Comparison of ENCODE assay signal across 8 cellular contexts in the genomic region with DNA sequence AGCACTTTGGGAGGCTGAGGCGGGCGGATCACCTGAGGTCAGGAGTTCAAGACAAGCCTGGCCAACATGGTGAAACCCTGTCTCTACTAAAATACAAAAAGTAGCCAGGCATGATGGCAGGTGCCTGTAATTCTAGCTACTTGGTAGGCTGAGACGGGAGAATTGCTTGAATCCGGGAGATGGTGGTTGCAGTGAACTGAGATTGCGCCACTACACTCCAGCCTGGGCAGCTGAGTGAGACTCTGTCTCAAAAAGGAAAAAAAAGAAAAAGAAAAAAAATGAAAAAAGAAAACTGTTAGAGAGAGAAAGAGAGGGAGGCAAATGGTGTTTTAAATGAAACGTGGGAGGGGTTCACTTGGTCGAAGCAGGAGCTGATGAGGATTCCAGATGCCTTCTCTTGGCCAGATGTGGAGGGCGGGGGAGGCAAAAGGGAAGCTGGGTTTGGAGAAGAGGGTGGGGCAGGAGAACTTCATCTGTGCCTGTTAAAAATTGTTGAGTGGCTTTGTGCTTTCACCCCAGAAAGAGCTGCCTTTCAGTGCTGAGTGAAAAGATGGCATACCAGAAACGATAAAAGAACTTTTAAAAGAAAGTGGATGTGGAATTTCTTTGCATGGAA. TPM values are rescaled to one million over a fixed set of nuclear protein-coding genes. Genes with fewer than 3 reads are reported as not detected.
DNase-seq lines count a peak whose midpoint lies in the region; ATAC-seq and TF ChIP-seq lines count a peak whose summit lies in the region.
"Had no signal": no experiment of that assay in that cellular context is flagged by ENCODE, and none has a peak within 500 bp of the region (broad histone marks: within the 10 kb centered on the region; RNA-seq: fewer than 3 reads in every experiment).

No MANE protein-coding gene starts in this region.

- no peaks in the 10 kb centered on the region for H3K9me3 ChIP-seq in left ventricle myocardium inferior (replicated peaks)
- H3K9me3 ChIP-seq: neutrophil had no signal

- peak overlapping the region; percentile 94 for H3K27ac ChIP-seq in left ventricle myocardium inferior (replicated peaks)
- H3K27ac ChIP-seq: neutrophil had no signal

- intact Hi-C loops in left ventricle myocardium inferior (cut with micrococcal nuclease) = no loop called here

- no peaks in the 10 kb centered on the region for H3K36me3 ChIP-seq in left ventricle myocardium inferior
- H3K36me3 ChIP-seq: neutrophil had no signal

- peaks cover 61% of the 10 kb centered on the region for H3K4me1 ChIP-seq in left ventricle myocardium inferior

- H3K4me3 Mint-ChIP-seq in HFFc6 = peak overlapping the region; percentile 98
- peak overlapping the region; percentile 70 to 76 for H3K4me3 Mint-ChIP-seq in stimulated activated naive B cell treated with anti-CD40 and anti-IgM and Interleukin-4, amounts not matched to agents 10 μg/mL and 1 μg/mL and 100 μg/mL, for 72 hours

- peaks cover 16% of the 10 kb centered on the region for H3K27me3 Mint-ChIP-seq in HFFc6 (ENCODE audit: insufficient read depth)
- peaks cover 35 to 62% of the 10 kb centered on the region in 2 donors for H3K27me3 Mint-ChIP-seq in stimulated activated naive B cell treated with anti-CD40 and anti-IgM and Interleukin-4, amounts not matched to agents 10 μg/mL and 1 μg/mL and 100 μg/mL, for 72 hours

- peak overlapping the region; percentile 98 for H3K27ac Mint-ChIP-seq in HFFc6
- H3K27ac Mint-ChIP-seq in activated naive CD4-positive, alpha-beta T cell treated with anti-CD3 and anti-CD28 coated beads, Interleukin-2, amount 50 U/mL, for 72 hours = peak overlapping the region; percentile 72 to 91
- peak overlapping the region; percentile 66 for H3K27ac Mint-ChIP-seq in stimulated activated naive B cell treated with anti-CD40 and anti-IgM and Interleukin-4, amounts not matched to agents 10 μg/mL and 1 μg/mL and 100 μg/mL, for 72 hours

- peak overlapping the region; percentile 71 for H3K4me3 ChIP-seq in left ventricle myocardium inferior

- TF ChIP-seq CTCF in HFFc6 (IDR thresholded peaks at IDR 0.05) = no peak
- no peak for TF ChIP-seq CTCF in left ventricle myocardium inferior (IDR thresholded peaks at IDR 0.05; ENCODE audit: borderline replicate concordance)
- TF ChIP-seq CTCF in GM13977 (IDR thresholded peaks at IDR 0.05; ENCODE audit: extremely low read depth, insufficient read depth, missing control alignments) = no peak

- in situ Hi-C loops in GM13977 (cut with MboI; ENCODE audit: low pct_unique_long_range_greater_than_20kb, low sequenced_read_pairs, unreplicated experiment) = no loop called here

- H3K4me1 Mint-ChIP-seq in HFFc6 (ENCODE audit: low read depth) = peaks cover 86% of the 10 kb centered on the region
- H3K4me1 Mint-ChIP-seq in stimulated activated naive B cell treated with anti-CD40 and anti-IgM and Interleukin-4, amounts not matched to agents 10 μg/mL and 1 μg/mL and 100 μg/mL, for 72 hours = peaks cover 12 to 36% of the 10 kb centered on the region in 2 donors

- ATAC-seq in activated naive CD4-positive, alpha-beta T cell treated with anti-CD3 and anti-CD28 coated beads, Interleukin-2, amount 50 U/mL, for 72 hours = no peak
- no peak for ATAC-seq in stimulated activated naive B cell treated with anti-CD40 and anti-IgM and Interleukin-4, amounts not matched to agents 10 μg/mL and 1 μg/mL and 100 μg/mL, for 72 hours (replicated peaks)

- H3K36me3 Mint-ChIP-seq in HFFc6 (ENCODE audit: low read depth) = peaks cover 57% of the 10 kb centered on the region
- no peaks in the 10 kb centered on the region for H3K36me3 Mint-ChIP-seq in activated naive CD4-positive, alpha-beta T cell treated with anti-CD3 and anti-CD28 coated beads, Interleukin-2, amount 50 U/mL, for 72 hours
- no peaks in the 10 kb centered on the region for H3K36me3 Mint-ChIP-seq in stimulated activated naive B cell treated with anti-CD40 and anti-IgM and Interleukin-4, amounts not matched to agents 10 μg/mL and 1 μg/mL and 100 μg/mL, for 72 hours

- no peak for DNase-seq in HFFc6
- DNase-seq in activated naive CD4-positive, alpha-beta T cell treated with anti-CD3 and anti-CD28 coated beads, Interleukin-2, amount 50 U/mL, for 72 hours (ENCODE audit: low spot score in 2 of 2) = no peak
- DNase-seq in left ventricle myocardium inferior = peak; percentile 77
- DNase-seq in stimulated activated naive B cell treated with anti-CD40 and anti-IgM and Interleukin-4, amounts not matched to agents 10 μg/mL and 1 μg/mL and 100 μg/mL, for 72 hours = no peak
- DNase-seq in GM13977 (ENCODE audit: low spot score) = no peak
- no peak for DNase-seq in NCI-H187 treated with DMSO at 0.1 percent for 48 hours (lab: John Stamatoyannopoulos, UW)
- DNase-seq in H4 (ENCODE audit: low spot score) = no peak

- no peaks in the 10 kb centered on the region for H3K9me3 Mint-ChIP-seq in HFFc6
- no peaks in the 10 kb centered on the region for H3K9me3 Mint-ChIP-seq in activated naive CD4-positive, alpha-beta T cell treated with anti-CD3 and anti-CD28 coated beads, Interleukin-2, amount 50 U/mL, for 72 hours
- H3K9me3 Mint-ChIP-seq in stimulated activated naive B cell treated with anti-CD40 and anti-IgM and Interleukin-4, amounts not matched to agents 10 μg/mL and 1 μg/mL and 100 μg/mL, for 72 hours = no peaks in the 10 kb centered on the region

- no peaks in the 10 kb centered on the region for H3K27me3 ChIP-seq in left ventricle myocardium inferior (ENCODE audit: low read depth)

RNA-seq across cellular contexts. Expression of gene EMP1, which starts 1.1 kb away (rescaled TPM):
- total RNA-seq in HFFc6 (2021; fragmentation: NEBNext Ultra II Directional; extraction: Animal tissue kit (Norgen Biotek cat#: 25700)) = 100 to 1,000 TPM; 217 to 417 (median 356) TPM
- total RNA-seq in activated naive CD4-positive, alpha-beta T cell treated with anti-CD3 and anti-CD28 coated beads, Interleukin-2, amount 50 U/mL, for 72 hours = 1 to 10 TPM; 1.4 to 9.2 TPM
- total RNA-seq in left ventricle myocardium inferior = 90.5 TPM
- 44.5 and 97.8 TPM in 2 replicates for total RNA-seq in H4 (2014; rRNA removed; shearing (Covaris generic))
